Comparison of ENCODE assay signal across 8 cellular contexts in the genomic region with DNA sequence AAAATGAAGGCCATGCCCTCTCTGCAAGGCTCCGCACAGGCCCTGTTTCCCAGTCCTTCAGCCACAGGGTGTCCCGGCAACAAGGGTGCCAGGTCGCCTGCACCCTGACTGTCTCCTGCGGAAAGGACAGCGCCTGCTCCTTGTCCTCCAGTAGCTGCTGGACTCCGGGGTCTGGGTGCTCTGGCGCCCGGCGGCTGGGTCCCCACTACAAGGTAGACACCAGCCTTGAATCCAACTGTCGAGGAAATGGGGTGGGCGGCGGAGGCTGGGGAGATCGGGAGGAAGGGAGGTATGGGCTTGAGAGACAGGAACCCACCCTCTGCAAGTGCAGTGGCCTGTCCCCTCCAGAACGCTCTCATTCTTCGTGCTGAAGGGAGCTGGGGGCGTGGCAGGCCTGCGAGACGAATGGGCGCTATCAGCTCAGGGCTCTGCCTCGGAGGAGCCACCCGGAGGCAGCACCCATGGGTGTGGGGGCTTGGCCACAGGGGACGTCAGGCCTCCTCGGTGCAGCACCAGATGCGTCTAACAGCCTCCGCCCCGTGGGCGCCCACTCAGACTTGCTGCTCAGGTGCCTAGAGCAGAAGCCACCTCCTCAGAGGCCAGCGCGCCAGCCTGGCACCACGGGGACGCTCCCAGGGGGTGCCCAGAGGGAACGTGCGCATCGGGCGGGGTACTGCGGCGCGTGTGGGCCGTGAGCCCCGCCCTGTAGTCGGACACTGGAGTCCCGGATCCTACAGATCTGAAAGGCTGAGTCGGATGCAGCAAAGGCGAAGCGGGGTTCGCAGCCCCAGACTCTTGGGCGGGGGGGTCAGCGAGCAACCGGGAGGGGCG. TPM values are rescaled to one million over a fixed set of nuclear protein-coding genes. Genes with fewer than 3 reads are reported as not detected.
A peak's percentile ranks its signal among the peaks of the same experiment; 100 is the strongest.
DNase-seq lines count a peak whose midpoint lies in the region; ATAC-seq and TF ChIP-seq lines count a peak whose summit lies in the region.

No MANE protein-coding gene starts in this region.

- peaks cover 79% of the 10 kb centered on the region for H3K4me1 Mint-ChIP-seq in activated T-cell treated with anti-CD3 and anti-CD28 coated beads, Interleukin-2, amount 50 U/mL, for 24 hours (ENCODE audit: low read depth)

- intact Hi-C loops in upper lobe of right lung (cut with DNase I), result no loop called here

- no peaks in the 10 kb centered on the region for H3K9me3 Mint-ChIP-seq in activated T-cell treated with anti-CD3 and anti-CD28 coated beads, Interleukin-2, amount 50 U/mL, for 24 hours

- no peaks in the 10 kb centered on the region for H3K9me3 ChIP-seq in neutrophil
- no peaks in the 10 kb centered on the region for H3K9me3 ChIP-seq in upper lobe of right lung

- H3K27me3 Mint-ChIP-seq in activated T-cell treated with anti-CD3 and anti-CD28 coated beads, Interleukin-2, amount 50 U/mL, for 24 hours, result no peaks in the 10 kb centered on the region

- H3K36me3 ChIP-seq in neutrophil, result peaks cover 41% of the 10 kb centered on the region
- H3K36me3 ChIP-seq in upper lobe of right lung, result no peaks in the 10 kb centered on the region

- H3K4me3 ChIP-seq in fibroblast of mammary gland (ENCODE audit: control insufficient read depth, low read depth, low read length), result peak overlapping the region; percentile 41
- peak overlapping the region; percentile 72 to 73 for H3K4me3 ChIP-seq in neutrophil (ENCODE audit: low read depth in 1 of 2, low read length in 1 of 2)
- H3K4me3 ChIP-seq in upper lobe of right lung, result peak overlapping the region; percentile 65

- DNase-seq in NCI-H748 (lab: John Stamatoyannopoulos, UW; ENCODE audit: unreplicated experiment) (peak; percentile 50), NCI-H748 treated with DMSO at 0.1 percent for 48 hours (lab: John Stamatoyannopoulos, UW) (no peak), NCI-H460 (ENCODE audit: extremely low read depth, low read depth) (peak; percentile 52), fibroblast of mammary gland (ENCODE audit: low read depth) (peak; percentile 19), upper lobe of right lung (peak; percentile 88)
- peak; percentile 82 for DNase-seq in activated T-cell treated with anti-CD3 and anti-CD28 coated beads, Interleukin-2, amount 50 U/mL, for 24 hours

- H3K27ac ChIP-seq in neutrophil, result peak overlapping the region; percentile 93
- peak overlapping the region; percentile 95 for H3K27ac ChIP-seq in upper lobe of right lung

- H3K27me3 ChIP-seq in neutrophil (peaks cover 15% of the 10 kb centered on the region), upper lobe of right lung (no peaks in the 10 kb centered on the region)

- no peak for TF ChIP-seq CTCF in fibroblast of mammary gland (conservative IDR thresholded peaks at IDR 0.05; ENCODE audit: control insufficient read depth, insufficient read depth, low read depth, low read length)
- no peak for TF ChIP-seq CTCF in neutrophil (IDR thresholded peaks at IDR 0.05)
- TF ChIP-seq CTCF in upper lobe of right lung (IDR thresholded peaks at IDR 0.05), result no peak

- H3K4me1 ChIP-seq in neutrophil (ENCODE audit: control insufficient read depth in 1 of 2, insufficient read depth in 1 of 2, low read depth in 1 of 2, low read length in 1 of 2) (peaks cover 84 to 86% of the 10 kb centered on the region in 2 experiments), upper lobe of right lung (peaks cover 52% of the 10 kb centered on the region)

- ATAC-seq in HG02623 (IDR thresholded peaks at IDR 0.05; ENCODE audit: unreplicated experiment) (peak; percentile 51), upper lobe of right lung (peak; percentile 58)

- peak overlapping the region; percentile 93 for H3K27ac Mint-ChIP-seq in activated T-cell treated with anti-CD3 and anti-CD28 coated beads, Interleukin-2, amount 50 U/mL, for 24 hours

- peak overlapping the region; percentile 80 for H3K4me3 Mint-ChIP-seq in activated T-cell treated with anti-CD3 and anti-CD28 coated beads, Interleukin-2, amount 50 U/mL, for 24 hours

- H3K36me3 Mint-ChIP-seq in activated T-cell treated with anti-CD3 and anti-CD28 coated beads, Interleukin-2, amount 50 U/mL, for 24 hours (ENCODE audit: low read depth), result peaks cover 32% of the 10 kb centered on the region

RNA-seq across cellular contexts. Expression of a gene that starts 15.6 kb away (rescaled TPM):
- total RNA-seq in NCI-H460 (2014; rRNA removed; shearing (Covaris generic)), result 2.5 and 3.7 TPM in 2 replicates
- polyA plus RNA-seq in NCI-H460 (2014; cell fraction: nucleus; rRNA removed), result 8.4 and 19.3 TPM in 2 replicates
- total RNA-seq in upper lobe of right lung, result 20.3 TPM

RNA-seq across cellular contexts. Expression of a gene that starts 23.5 kb away (rescaled TPM):
- not detected in 2 replicates for total RNA-seq in NCI-H460 (2014; rRNA removed; shearing (Covaris generic))
- not detected in 2 replicates for polyA plus RNA-seq in NCI-H460 (2014; cell fraction: nucleus; rRNA removed)
- total RNA-seq in upper lobe of right lung, result 3.4 TPM

RNA-seq across cellular contexts. Expression of a gene that starts 31.1 kb away (rescaled TPM):
- not detected in 2 replicates for total RNA-seq in NCI-H460 (2014; rRNA removed; shearing (Covaris generic))
- polyA plus RNA-seq in NCI-H460 (2014; cell fraction: nucleus; rRNA removed), result not detected in 2 replicates
- not detected for total RNA-seq in upper lobe of right lung

RNA-seq across cellular contexts. Expression of a gene that starts 47.6 kb away (rescaled TPM):
- total RNA-seq in NCI-H460 (2014; rRNA removed; shearing (Covaris generic)), result 52.9 and 55.9 TPM in 2 replicates
- 58.2 and 71.6 TPM in 2 replicates for polyA plus RNA-seq in NCI-H460 (2014; cell fraction: nucleus; rRNA removed)
- total RNA-seq in upper lobe of right lung, result 44.6 TPM

RNA-seq across cellular contexts. Expression of a gene that starts 47.6 kb away (rescaled TPM):
- total RNA-seq in NCI-H460 (2014; rRNA removed; shearing (Covaris generic)), result 50.4 and 56.6 TPM in 2 replicates
- 67.0 and 87.6 TPM in 2 replicates for polyA plus RNA-seq in NCI-H460 (2014; cell fraction: nucleus; rRNA removed)
- 42.8 TPM for total RNA-seq in upper lobe of right lung
